Comparison of ENCODE assay signal across 17 cellular contexts in the genomic region with DNA sequence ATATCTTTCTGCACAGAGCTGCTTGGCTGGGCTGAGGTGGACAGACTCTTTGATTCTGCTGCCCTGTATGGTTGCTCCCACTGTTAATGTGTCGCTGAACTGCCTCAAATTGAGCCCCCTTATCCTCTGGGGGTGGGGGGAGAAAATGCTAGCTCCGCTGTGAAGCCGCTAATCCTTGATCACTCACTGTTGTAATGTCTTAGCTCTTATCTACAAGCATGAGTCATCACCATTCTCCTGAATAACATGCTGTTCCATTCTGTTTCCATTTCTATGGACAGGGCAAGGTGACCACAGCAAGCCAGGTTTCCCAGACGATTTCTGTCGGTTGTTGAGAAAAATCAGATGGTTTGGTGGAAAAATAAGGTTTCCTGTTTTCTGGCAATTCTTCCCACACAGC.
DNase-seq lines count a peak whose midpoint lies in the region; ATAC-seq and TF ChIP-seq lines count a peak whose summit lies in the region.
"Had no signal": no experiment of that assay in that cellular context is flagged by ENCODE, and none has a peak within 500 bp of the region (broad histone marks: within the 10 kb centered on the region; RNA-seq: fewer than 3 reads in every experiment).

No MANE protein-coding gene starts in this region.

- H3K9me3 ChIP-seq in HUES48 (ENCODE audit: control insufficient read depth, insufficient read depth, low read length) (no peaks in the 10 kb centered on the region), endodermal cell (ENCODE audit: control insufficient read depth, low read length) (no peaks in the 10 kb centered on the region), aorta (ENCODE audit: control insufficient read depth, low read length) (peaks cover 2% of the 10 kb centered on the region)
- H3K9me3 ChIP-seq: SJCRH30 had no signal

- intact Hi-C loops in aorta (cut with DNase I): no loop called here

- no peak for TF ChIP-seq CTCF in endodermal cell (conservative IDR thresholded peaks at IDR 0.05)
- TF ChIP-seq CTCF in progenitor cell of endocrine pancreas (IDR thresholded peaks at IDR 0.05; ENCODE audit: unreplicated experiment): no peak

- H3K9me3 Mint-ChIP-seq in endodermal cell (peaks cover 2% of the 10 kb centered on the region), progenitor cell of endocrine pancreas (ENCODE audit: low read depth) (no peaks in the 10 kb centered on the region)

- ATAC-seq in aorta (ENCODE audit: low FRiP score) (no peak), HG02885 (IDR thresholded peaks at IDR 0.05; ENCODE audit: poor library complexity, unreplicated experiment) (no peak)

- H3K27me3 ChIP-seq in HUES48 (ENCODE audit: control insufficient read depth, insufficient read depth, low read length) (no peaks in the 10 kb centered on the region), endodermal cell (ENCODE audit: control insufficient read depth, insufficient read depth, low read length, poor library complexity, severe bottlenecking) (no peaks in the 10 kb centered on the region), aorta (ENCODE audit: control insufficient read depth in 1 of 2, insufficient read depth in 2 of 2, low read length in 1 of 2) (no peaks in the 10 kb centered on the region)
- H3K27me3 ChIP-seq: SJCRH30 had no signal

- peak overlapping the region; percentile 20 for H3K27ac Mint-ChIP-seq in endodermal cell
- H3K27ac Mint-ChIP-seq in progenitor cell of endocrine pancreas: peak overlapping the region; percentile 9

- H3K36me3 Mint-ChIP-seq in endodermal cell (ENCODE audit: low read depth): no peaks in the 10 kb centered on the region
- H3K36me3 Mint-ChIP-seq in progenitor cell of endocrine pancreas (ENCODE audit: insufficient read depth): no peaks in the 10 kb centered on the region

- H3K4me1 ChIP-seq in HUES48 (ENCODE audit: control insufficient read depth, insufficient read depth, low read length) (peaks cover 7% of the 10 kb centered on the region; the same call in 1 of the 2 replicates), endodermal cell (ENCODE audit: control insufficient read depth, insufficient read depth, low read length) (peaks cover 19% of the 10 kb centered on the region), aorta (ENCODE audit: control insufficient read depth in 1 of 2, insufficient read depth in 2 of 2, low read length in 2 of 2) (no peaks in the 10 kb centered on the region)
- H3K4me1 ChIP-seq: SJCRH30 had no signal

- peaks cover 41% of the 10 kb centered on the region for H3K4me1 Mint-ChIP-seq in endodermal cell
- H3K4me1 Mint-ChIP-seq in progenitor cell of endocrine pancreas (ENCODE audit: low read depth): peaks cover 6% of the 10 kb centered on the region

- H3K36me3 ChIP-seq in HUES48 (ENCODE audit: control insufficient read depth, insufficient read depth, low read length): no peaks in the 10 kb centered on the region
- H3K36me3 ChIP-seq in endodermal cell (ENCODE audit: control insufficient read depth, insufficient read depth, low read length): no peaks in the 10 kb centered on the region
- no peaks in the 10 kb centered on the region for H3K36me3 ChIP-seq in aorta (ENCODE audit: control insufficient read depth in 1 of 2, insufficient read depth in 2 of 2, low read length in 1 of 2)
- H3K36me3 ChIP-seq: SJCRH30 had no signal

- H3K27me3 Mint-ChIP-seq in endodermal cell (ENCODE audit: insufficient read depth) (peaks cover 4% of the 10 kb centered on the region), progenitor cell of endocrine pancreas (peaks cover 18% of the 10 kb centered on the region)

- H3K27ac ChIP-seq in HUES48 (ENCODE audit: low read depth, low read length) (peak overlapping the region; percentile 75), endodermal cell (ENCODE audit: low read depth, low read length) (no peak overlapping the region), aorta (ENCODE audit: low read depth in 1 of 2, low read length in 2 of 2) (no peak overlapping the region)
- H3K27ac ChIP-seq: SJCRH30 had no signal

- H3K4me3 ChIP-seq in HUES48 (ENCODE audit: low read depth, low read length): no peak overlapping the region
- peak overlapping the region; percentile 33 for H3K4me3 ChIP-seq in endodermal cell (ENCODE audit: low read length)
- no peak overlapping the region for H3K4me3 ChIP-seq in aorta (ENCODE audit: low read length in 2 of 2)
- H3K4me3 ChIP-seq: SJCRH30 had no signal

- WGBS in endodermal cell (ENCODE audit: insufficient coverage in 1 of 2, insufficient read length in 1 of 2), 2 experiments: 40 to 43% methylated on average over 1 to 5 of the region's 5 CpGs
- WGBS in aorta, 2 donors: 49 to 60% methylated on average over 5 of the region's 5 CpGs

- H3K4me3 Mint-ChIP-seq in endodermal cell: no peak overlapping the region
- no peak overlapping the region for H3K4me3 Mint-ChIP-seq in progenitor cell of endocrine pancreas (ENCODE audit: low read depth)

- DNase-seq in SW480 (ENCODE audit: low spot score) (peak; percentile 21), endodermal cell (no peak), progenitor cell of endocrine pancreas (ENCODE audit: low spot score, unreplicated experiment) (no peak), aorta (no peak), DMS 273 (lab: John Stamatoyannopoulos, UW; ENCODE audit: unreplicated experiment) (no peak)
- DNase-seq: C1 segment of cervical spinal cord; DMS153; GOT3; Kasumi-1; NCI-H1105; NCI-H1694 treated with DMSO at 0.1 percent for 48 hours; NCI-H526 treated with DMSO at 0.1 percent for 48 hours; NK-92 treated with Interleukin-12 subunit alpha and Interleukin-12 subunit beta, amount 100 ng/mL, for 24 hours; OCI-M1; SJCRH30 had no signal

- H3K9ac ChIP-seq in HUES48 (ENCODE audit: low read depth, low read length): no peak overlapping the region
- no peak overlapping the region for H3K9ac ChIP-seq in endodermal cell (ENCODE audit: extremely low read depth, low read length, poor library complexity, severe bottlenecking)
